Comparison of ENCODE assay signal across 1 cellular context in the genomic region with DNA sequence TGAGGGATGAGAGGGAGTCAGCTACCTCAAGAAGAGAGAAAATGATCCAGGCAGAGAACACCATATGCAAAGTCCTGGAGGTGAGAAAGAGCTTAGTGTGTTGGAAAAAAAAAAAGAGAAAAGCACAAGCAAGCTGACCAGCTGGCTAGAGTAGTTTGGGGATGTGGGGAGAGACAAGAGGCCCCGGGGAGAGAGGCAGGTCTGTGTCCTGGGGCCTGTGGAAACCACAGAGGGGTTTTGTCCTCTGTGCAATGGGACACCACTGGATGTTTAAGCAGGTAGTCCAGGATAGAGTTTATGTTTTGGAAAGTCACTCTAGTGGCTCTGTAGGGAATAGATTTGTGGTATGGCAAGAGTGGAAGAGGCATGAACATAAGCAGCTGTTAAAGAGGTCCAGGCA.
TF ChIP-seq lines count a peak whose summit lies in the region.

No MANE protein-coding gene starts in this region.

TF ChIP-seq in IMR-90, 13 proteins besides CTCF, POLR2A, EP300 and RAD21:
- TF ChIP-seq MXI1 (IDR thresholded peaks at IDR 0.05; ENCODE audit: borderline replicate concordance, low read depth, low read length), result no peak
- TF ChIP-seq FOS (IDR thresholded peaks at IDR 0.05; ENCODE audit: low read depth, low read length), result no peak
- TF ChIP-seq BHLHE40 (IDR thresholded peaks at IDR 0.05; ENCODE audit: low read depth, low read length), result no peak
- TF ChIP-seq CEBPB (IDR thresholded peaks at IDR 0.05; ENCODE audit: low read depth, low read length), result no peak
- TF ChIP-seq NFE2L2 (IDR thresholded peaks at IDR 0.05; ENCODE audit: low read depth, low read length), result no peak
- TF ChIP-seq RCOR1 (IDR thresholded peaks at IDR 0.05; ENCODE audit: insufficient replicate concordance, low read length), result no peak
- no peak for TF ChIP-seq RFX5 (IDR thresholded peaks at IDR 0.05; ENCODE audit: low read depth, low read length)
- no peak for TF ChIP-seq CHD1 (IDR thresholded peaks at IDR 0.05; ENCODE audit: low read depth, low read length)
- TF ChIP-seq MAFK (IDR thresholded peaks at IDR 0.05; ENCODE audit: low read depth, low read length), result no peak
- no peak for TF ChIP-seq MAZ (IDR thresholded peaks at IDR 0.05; ENCODE audit: borderline replicate concordance, low read depth, low read length)
TF ChIP-seq in IMR-90: peak in this region for 0.
